ENCODE assay signal across 9 cellular contexts in the genomic region with DNA sequence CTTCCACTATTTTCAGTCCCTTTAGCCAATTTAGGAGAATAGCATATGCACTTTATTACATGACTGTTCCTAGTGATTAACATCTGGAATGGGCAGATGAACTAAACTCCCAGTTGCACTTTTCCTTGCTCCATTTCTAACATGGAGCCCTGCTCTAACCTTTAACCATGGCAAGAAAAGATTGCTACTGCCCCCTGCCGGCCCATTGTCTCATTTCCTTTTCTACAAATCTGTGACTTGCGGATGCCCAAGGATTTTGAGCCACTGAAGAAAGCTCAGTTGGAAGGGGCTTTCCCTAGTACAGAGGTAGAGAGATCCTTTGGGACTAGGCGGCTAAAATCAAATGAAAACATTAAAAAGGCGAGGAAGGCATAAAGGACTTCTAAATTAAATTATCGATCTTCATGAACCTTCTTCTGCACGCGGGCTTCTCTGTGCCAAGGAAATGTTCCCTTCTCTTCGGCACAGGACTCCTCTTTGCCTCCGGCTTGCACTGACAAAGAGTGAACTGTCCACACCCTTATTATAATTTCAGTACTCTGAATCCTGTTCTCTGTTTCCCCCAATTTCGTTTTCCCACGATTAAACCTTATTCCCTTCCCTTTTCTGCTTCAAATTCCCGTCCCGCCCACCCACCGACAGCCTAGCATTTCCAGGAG. TPM values are rescaled to one million over a fixed set of nuclear protein-coding genes. Genes with fewer than 3 reads are reported as not detected.
A peak's percentile ranks its signal among the peaks of the same experiment; 100 is the strongest.
DNase-seq lines count a peak whose midpoint lies in the region; ATAC-seq and TF ChIP-seq lines count a peak whose summit lies in the region.
"Had no signal": no experiment of that assay in that cellular context is flagged by ENCODE, and none has a peak within 500 bp of the region (broad histone marks: within the 10 kb centered on the region; RNA-seq: fewer than 3 reads in every experiment).

No MANE protein-coding gene starts in this region.

- 14 to 24% methylated on average over 8 to 14 of the region's 14 CpGs for WGBS in GM23248 (ENCODE audit: low coverage in 1 of 2, low lambda C conversion rate in 2 of 2, missing lambda C conversion rate in 2 of 2), 2 experiments

- H3F3A ChIP-seq in GM23248 (ENCODE audit: insufficient read depth): no peaks in the 10 kb centered on the region

- no peak overlapping the region for H3K27ac Mint-ChIP-seq in activated CD8-positive, alpha-beta memory T cell treated with anti-CD3 and anti-CD28 coated beads, Interleukin-2, amount 10 ng/mL, durations not matched to agents 7 days and 5 days
- H3K27ac Mint-ChIP-seq in neural crest cell (ENCODE audit: unreplicated experiment): no peak overlapping the region
- H3K27ac Mint-ChIP-seq: T-helper 1 cell treated with Interleukin-12 subunit alpha and Interleukin-12 subunit beta and Interleukin-4 antibody, amounts not matched to agents 30 μg/mL and 1 μg/mL, for 36 hours had no signal

- no peak overlapping the region for H3K4me2 ChIP-seq in GM23248 (ENCODE audit: unreplicated experiment)

- no peaks in the 10 kb centered on the region for H3K9me3 ChIP-seq in GM23248 (ENCODE audit: low read depth)
- H3K9me3 ChIP-seq in vagina: no peaks in the 10 kb centered on the region

- peak overlapping the region; percentile 58 for H3K4me3 ChIP-seq in GM23248
- no peak overlapping the region for H3K4me3 ChIP-seq in vagina

- H3K27me3 Mint-ChIP-seq in activated CD8-positive, alpha-beta memory T cell treated with anti-CD3 and anti-CD28 coated beads, Interleukin-2, amount 10 ng/mL, durations not matched to agents 7 days and 5 days: no peaks in the 10 kb centered on the region
- peaks cover 4% of the 10 kb centered on the region for H3K27me3 Mint-ChIP-seq in neural crest cell (ENCODE audit: low read depth)

- ATAC-seq in activated CD8-positive, alpha-beta memory T cell treated with anti-CD3 and anti-CD28 coated beads, Interleukin-2, amount 10 ng/mL, durations not matched to agents 7 days and 5 days: no peak
- ATAC-seq in GM18498 (IDR thresholded peaks at IDR 0.05; ENCODE audit: unreplicated experiment): no peak

- H3K27me3 ChIP-seq in GM23248 (replicated peaks; ENCODE audit: insufficient read depth) (no peaks in the 10 kb centered on the region), vagina (no peaks in the 10 kb centered on the region)

- H3K27ac ChIP-seq in GM23248 (no peak overlapping the region), vagina (no peak overlapping the region)

- peak; percentile 70 for TF ChIP-seq CTCF in neural crest cell (conservative IDR thresholded peaks at IDR 0.05)
- peak in 2 of 3 experiments; percentile 20 to 46 for TF ChIP-seq CTCF in vagina (IDR thresholded peaks at IDR 0.05)

- H4K20me1 ChIP-seq in GM23248 (ENCODE audit: insufficient read depth): no peaks in the 10 kb centered on the region

- DNase-seq in COR-L47 (lab: John Stamatoyannopoulos, UW) (peak; percentile 44), GM23248 (peak; percentile 53), NCI-H2227 treated with DMSO at 0.1 percent for 48 hours (lab: John Stamatoyannopoulos, UW) (peak; percentile 81), fibroblast of peridontal ligament (ENCODE audit: extremely low read depth) (peak; percentile 47), neural crest cell (ENCODE audit: low read depth, low spot score) (peak; percentile 72), vagina (ENCODE audit: extremely low spot score in 2 of 2) (no peak)
- DNase-seq in activated CD8-positive, alpha-beta memory T cell treated with anti-CD3 and anti-CD28 coated beads, Interleukin-2, amount 10 ng/mL, durations not matched to agents 7 days and 5 days: peak; percentile 54

- H3K4me3 Mint-ChIP-seq in activated CD8-positive, alpha-beta memory T cell treated with anti-CD3 and anti-CD28 coated beads, Interleukin-2, amount 10 ng/mL, durations not matched to agents 7 days and 5 days: no peak overlapping the region
- H3K4me3 Mint-ChIP-seq in neural crest cell: peak overlapping the region; percentile 85
- H3K4me3 Mint-ChIP-seq: T-helper 1 cell treated with Interleukin-12 subunit alpha and Interleukin-12 subunit beta and Interleukin-4 antibody, amounts not matched to agents 30 μg/mL and 1 μg/mL, for 36 hours had no signal

- no peaks in the 10 kb centered on the region for H3K36me3 Mint-ChIP-seq in activated CD8-positive, alpha-beta memory T cell treated with anti-CD3 and anti-CD28 coated beads, Interleukin-2, amount 10 ng/mL, durations not matched to agents 7 days and 5 days
- peaks cover 3% of the 10 kb centered on the region for H3K36me3 Mint-ChIP-seq in neural crest cell (ENCODE audit: low read depth)

- H3K79me2 ChIP-seq in GM23248 (ENCODE audit: insufficient read depth): no peaks in the 10 kb centered on the region

- in situ Hi-C loops in GM23248 (cut with MboI): no loop called here

- H2AFZ ChIP-seq in GM23248: no peak overlapping the region

- TF ChIP-seq POLR2A in vagina (IDR thresholded peaks at IDR 0.05): no peak

- intact Hi-C loops in vagina (cut with DNase I): no loop called here

- no peaks in the 10 kb centered on the region for H3K9me3 Mint-ChIP-seq in activated CD8-positive, alpha-beta memory T cell treated with anti-CD3 and anti-CD28 coated beads, Interleukin-2, amount 10 ng/mL, durations not matched to agents 7 days and 5 days (ENCODE audit: low read depth)
- H3K9me3 Mint-ChIP-seq in neural crest cell: peaks cover 10% of the 10 kb centered on the region
- H3K9me3 Mint-ChIP-seq: T-helper 1 cell treated with Interleukin-12 subunit alpha and Interleukin-12 subunit beta and Interleukin-4 antibody, amounts not matched to agents 30 μg/mL and 1 μg/mL, for 36 hours had no signal

- no peaks in the 10 kb centered on the region for H3K9me2 ChIP-seq in GM23248 (ENCODE audit: insufficient read depth)

- H3K4me1 Mint-ChIP-seq in activated CD8-positive, alpha-beta memory T cell treated with anti-CD3 and anti-CD28 coated beads, Interleukin-2, amount 10 ng/mL, durations not matched to agents 7 days and 5 days: no peaks in the 10 kb centered on the region
- peaks cover 4% of the 10 kb centered on the region for H3K4me1 Mint-ChIP-seq in neural crest cell

- H3K4me1 ChIP-seq in GM23248 (ENCODE audit: insufficient read depth) (no peaks in the 10 kb centered on the region), vagina (no peaks in the 10 kb centered on the region)

- H3K36me3 ChIP-seq in GM23248 (ENCODE audit: low read depth) (no peaks in the 10 kb centered on the region), vagina (no peaks in the 10 kb centered on the region)

- H3K9ac ChIP-seq in GM23248: no peak overlapping the region

- CTCF ChIA-PET in activated CD8-positive, alpha-beta memory T cell treated with anti-CD3 and anti-CD28 coated beads, Interleukin-2, amount 10 ng/mL, durations not matched to agents 7 days and 5 days (lab: Charles Lee): interaction anchor here (0.9 kb wide), 1 partner anchor 490 kb away, joined by 3 read pairs; no protein-coding TSS in a partner anchor

RNA-seq across cellular contexts. Expression of a gene that starts 0.6 kb away (rescaled TPM):
- total RNA-seq in GM23248 (2014; rRNA removed; shearing (Covaris generic)): 0.22 TPM in 1 of 2 replicates, not detected in the other
- not detected in 2 replicates for polyA plus RNA-seq in GM23248 (2016; fragmentation: Nextera tagmentation; extraction: Ambion mirVana)
- total RNA-seq in activated CD8-positive, alpha-beta memory T cell treated with anti-CD3 and anti-CD28 coated beads, Interleukin-2, amount 10 ng/mL, durations not matched to agents 7 days and 5 days: not detected
- 0.73 and 1.3 TPM in 2 replicates for total RNA-seq in neural crest cell
- total RNA-seq in vagina: not detected

Comparison
In these comparisons a context has a peak if more than half of its experiments do, and no peak if none do; other contexts are left out.
1. DNase-seq: peak in COR-L47 (single experiment), GM23248 (single experiment), NCI-H2227 treated with DMSO at 0.1 percent for 48 hours (single experiment), activated CD8-positive, alpha-beta memory T cell treated with anti-CD3 and anti-CD28 coated beads, Interleukin-2, amount 10 ng/mL, durations not matched to agents 7 days and 5 days (single experiment), fibroblast of peridontal ligament (single experiment) and neural crest cell (single experiment); none in vagina (0 of 2).